11 cellular contexts compared by ENCODE assay signal in the genomic region with DNA sequence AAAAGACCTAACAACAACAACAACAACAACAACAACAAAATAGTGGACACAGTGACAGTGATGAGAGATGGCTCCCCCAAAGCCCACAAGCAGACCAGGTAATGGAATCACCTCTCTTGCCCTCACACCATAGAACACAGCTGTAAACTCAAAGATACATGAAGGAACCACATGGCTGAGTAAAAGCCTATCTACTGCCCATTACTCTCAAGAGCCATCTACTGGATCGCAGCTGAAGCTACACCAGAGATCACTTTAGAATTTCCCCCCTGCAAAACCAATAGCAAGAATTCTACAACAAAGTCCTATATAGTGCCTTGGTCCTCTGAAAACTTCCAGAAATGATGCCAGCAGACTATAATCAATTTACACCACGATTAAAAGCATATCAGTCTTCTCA.
A peak's percentile ranks its signal among the peaks of the same experiment; 100 is the strongest.
DNase-seq lines count a peak whose midpoint lies in the region; ATAC-seq and TF ChIP-seq lines count a peak whose summit lies in the region.
"Had no signal": no experiment of that assay in that cellular context is flagged by ENCODE, and none has a peak within 500 bp of the region (broad histone marks: within the 10 kb centered on the region; RNA-seq: fewer than 3 reads in every experiment).

No MANE protein-coding gene starts in this region.

- no peaks in the 10 kb centered on the region for H3K79me2 ChIP-seq in mesendoderm (ENCODE audit: control insufficient read depth, insufficient read depth, low read length)

- no peaks in the 10 kb centered on the region for H3K79me1 ChIP-seq in mesendoderm (ENCODE audit: low read length)

- H3K4me3 ChIP-seq in adipocyte (ENCODE audit: low read length) = no peak overlapping the region
- H3K4me3 ChIP-seq in mesendoderm (ENCODE audit: low read length) = no peak overlapping the region
- no peak overlapping the region for H3K4me3 ChIP-seq in CD8-positive, alpha-beta T cell (ENCODE audit: low read depth, low read length)

- TF ChIP-seq CTCF in GM12874 (IDR thresholded peaks at IDR 0.05; ENCODE audit: insufficient read depth, low read depth, low read length) = peak; percentile 30; the same call in 1 of the 2 replicates
- TF ChIP-seq CTCF in CD8-positive, alpha-beta T cell (IDR thresholded peaks at IDR 0.05) = no peak

- no peaks in the 10 kb centered on the region for H3K36me3 Mint-ChIP-seq in CD8-positive, alpha-beta T cell
- H3K36me3 Mint-ChIP-seq: naive B cell had no signal

- no peak overlapping the region for H3K56ac ChIP-seq in mesendoderm (ENCODE audit: low read length)

- no peak overlapping the region for H3K27ac Mint-ChIP-seq in CD8-positive, alpha-beta T cell
- H3K27ac Mint-ChIP-seq: naive B cell had no signal

- no peak overlapping the region for H3K4me3 Mint-ChIP-seq in CD8-positive, alpha-beta T cell
- H3K4me3 Mint-ChIP-seq: naive B cell had no signal

- H3K4me2 ChIP-seq in mesendoderm (ENCODE audit: low read length) = no peak overlapping the region

- H4K8ac ChIP-seq in mesendoderm (ENCODE audit: low read depth, low read length) = no peak overlapping the region

- no peak overlapping the region for H2AK5ac ChIP-seq in mesendoderm (ENCODE audit: low read length)

- no peak overlapping the region for H3K23ac ChIP-seq in mesendoderm (ENCODE audit: low read length)

- H2BK120ac ChIP-seq in mesendoderm (ENCODE audit: low read depth, low read length) = no peak overlapping the region

- no peak overlapping the region for H3K27ac ChIP-seq in mesendoderm (ENCODE audit: low read depth, low read length)
- no peak overlapping the region for H3K27ac ChIP-seq in CD8-positive, alpha-beta T cell (ENCODE audit: low read depth, low read length)

- no peaks in the 10 kb centered on the region for H3K36me3 ChIP-seq in adipocyte (ENCODE audit: control insufficient read depth, insufficient read depth, low read length, severe bottlenecking)
- H3K36me3 ChIP-seq in mesendoderm (ENCODE audit: control insufficient read depth, insufficient read depth, low read length) = no peaks in the 10 kb centered on the region
- no peaks in the 10 kb centered on the region for H3K36me3 ChIP-seq in CD8-positive, alpha-beta T cell (ENCODE audit: insufficient read depth, low read length)

- H3K9me3 Mint-ChIP-seq in CD8-positive, alpha-beta T cell = peaks cover 49% of the 10 kb centered on the region

- H3K9ac ChIP-seq in adipocyte (ENCODE audit: low read length) (no peak overlapping the region), mesendoderm (ENCODE audit: low read length) (no peak overlapping the region)

- no peaks in the 10 kb centered on the region for H3K27me3 ChIP-seq in adipocyte (replicated peaks; ENCODE audit: control insufficient read depth, insufficient read depth, low read length)
- H3K27me3 ChIP-seq in mesendoderm (ENCODE audit: insufficient read depth, low read length, poor library complexity) = no peaks in the 10 kb centered on the region
- H3K27me3 ChIP-seq in CD8-positive, alpha-beta T cell (ENCODE audit: insufficient read depth, low read length) = no peaks in the 10 kb centered on the region

- intact Hi-C loops in CD8-positive, alpha-beta T cell (cut with DNase I, micrococcal nuclease) = no loop called here
- intact Hi-C loops in Right ventricle myocardium superior (cut with DNase I) = no loop called here

- CTCF ChIA-PET in CD8-positive, alpha-beta T cell (lab: Charles Lee) = no interaction called here

- H3K4ac ChIP-seq in mesendoderm (ENCODE audit: low read depth, low read length) = no peak overlapping the region

- H3K27me3 Mint-ChIP-seq in CD8-positive, alpha-beta T cell (ENCODE audit: low read depth) = no peaks in the 10 kb centered on the region
- H3K27me3 Mint-ChIP-seq: naive B cell had no signal

- H3K18ac ChIP-seq in mesendoderm (ENCODE audit: low read length) = no peak overlapping the region

- WGBS in mesendoderm (ENCODE audit: extremely low coverage, insufficient coverage, low lambda C conversion rate) = no CpG with 5 or more reads among the region's 2 CpGs

- H3K4me1 Mint-ChIP-seq in CD8-positive, alpha-beta T cell (ENCODE audit: low read depth) = no peaks in the 10 kb centered on the region
- H3K4me1 Mint-ChIP-seq: naive B cell had no signal

- no peaks in the 10 kb centered on the region for H3K9me3 ChIP-seq in adipocyte (ENCODE audit: control insufficient read depth, low read length)
- peaks cover 9% of the 10 kb centered on the region for H3K9me3 ChIP-seq in CD8-positive, alpha-beta T cell (ENCODE audit: low read length)

- DNase-seq in LHCN-M2 (ENCODE audit: low read depth) (peak; percentile 13), adipocyte (ENCODE audit: low read depth) (peak; percentile 6), mesendoderm (peak; percentile 66), Right ventricle myocardium superior (no peak)
- no peak for DNase-seq in activated CD4-positive, alpha-beta T cell treated with anti-CD3 and anti-CD28 coated beads for 4 hours
- DNase-seq in CD8-positive, alpha-beta T cell = no peak
- DNase-seq: activated T-cell treated with anti-CD3 and anti-CD28 coated beads, Interleukin-2, amount 50 U/mL, for 1 hour; cortex of kidney; naive B cell; T-helper 9 cell had no signal

- H3K4me1 ChIP-seq in adipocyte (ENCODE audit: control insufficient read depth, insufficient read depth, low read length) = no peaks in the 10 kb centered on the region
- no peaks in the 10 kb centered on the region for H3K4me1 ChIP-seq in mesendoderm (ENCODE audit: control insufficient read depth, low read depth, low read length)
- no peaks in the 10 kb centered on the region for H3K4me1 ChIP-seq in CD8-positive, alpha-beta T cell (ENCODE audit: insufficient read depth, low read length)

- no peak overlapping the region for H2BK15ac ChIP-seq in mesendoderm (replicated peaks; ENCODE audit: low read depth)

- no peak overlapping the region for H4K5ac ChIP-seq in mesendoderm (ENCODE audit: low read length)

- POLR2A ChIA-PET in CD8-positive, alpha-beta T cell (lab: Charles Lee) = no interaction called here

- no peak overlapping the region for H2BK5ac ChIP-seq in mesendoderm (ENCODE audit: low read length)

- ATAC-seq in CD8-positive, alpha-beta T cell = no peak
- no peak for ATAC-seq in Right ventricle myocardium superior (ENCODE audit: poor library complexity)

Comparison
In these comparisons a context has a peak if more than half of its experiments do, and no peak if none do; other contexts are left out.
1. DNase-seq: peak in LHCN-M2 (single experiment), adipocyte (single experiment) and mesendoderm (single experiment); none in activated CD4-positive, alpha-beta T cell treated with anti-CD3 and anti-CD28 coated beads for 4 hours (0 of 2), CD8-positive, alpha-beta T cell (0 of 7) and Right ventricle myocardium superior (single experiment).